ENCODE assay signal across 22 cellular contexts in the genomic region with DNA sequence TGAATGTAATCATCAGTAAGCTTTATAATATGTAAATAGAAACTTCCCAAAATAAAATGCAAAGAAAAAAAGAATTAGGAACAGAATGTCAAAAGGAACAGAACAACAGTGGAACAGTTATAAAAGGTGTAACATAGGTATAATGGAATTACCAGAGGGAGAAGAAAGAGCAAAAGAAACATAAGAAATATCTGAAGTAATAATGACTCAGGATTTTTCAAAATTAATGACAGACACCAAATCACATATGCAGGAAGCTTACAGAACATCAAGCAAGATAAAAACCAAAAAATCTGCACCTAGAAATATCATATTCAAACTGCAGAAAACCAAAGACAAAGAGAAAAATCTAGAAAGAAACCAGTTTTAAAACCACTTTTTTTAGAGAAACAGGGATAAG.
"Had no signal": no experiment of that assay in that cellular context is flagged by ENCODE, and none has a peak within 500 bp of the region (broad histone marks: within the 10 kb centered on the region; RNA-seq: fewer than 3 reads in every experiment).

No MANE protein-coding gene starts in this region.

- H3K36me3 ChIP-seq: neutrophil, pancreas, right atrium auricular region, suprapubic skin, vagina had no signal

- H3K27ac ChIP-seq: heart right ventricle, neutrophil, pancreas, psoas muscle, right atrium auricular region, stomach, suprapubic skin, transverse colon, vagina had no signal

- ATAC-seq: activated CD8-positive, alpha-beta T cell treated with anti-CD3 and anti-CD28 coated beads, Interleukin-2, amount 10 ng/mL, durations not matched to agents 7 days and 5 days; heart right ventricle; left cardiac atrium; pancreas; psoas muscle had no signal

- FAIRE-seq: pancreas had no signal

- H3K4me1 ChIP-seq: pancreas, psoas muscle, right atrium auricular region, stomach, suprapubic skin, transverse colon, vagina had no signal

- H3K4me3 Mint-ChIP-seq: activated CD8-positive, alpha-beta T cell treated with anti-CD3 and anti-CD28 coated beads, Interleukin-2, amount 10 ng/mL, durations not matched to agents 7 days and 5 days; brain; dendritic cell treated with granulocyte-macrophage colony-stimulating factor and Interleukin-4, amounts not matched to agents 40 ng/mL and 50 ng/mL, for 4 days; memory B cell; nephron had no signal

- H3K4me3 ChIP-seq: heart right ventricle, pancreas, psoas muscle, right atrium auricular region, stomach, suprapubic skin, transverse colon, vagina had no signal

- H3K4me1 Mint-ChIP-seq: brain, memory B cell, nephron had no signal

- H3K9me3 Mint-ChIP-seq: dendritic cell treated with granulocyte-macrophage colony-stimulating factor and Interleukin-4, amounts not matched to agents 40 ng/mL and 50 ng/mL, for 4 days; memory B cell had no signal

- H3K27me3 Mint-ChIP-seq: brain; dendritic cell treated with granulocyte-macrophage colony-stimulating factor and Interleukin-4, amounts not matched to agents 40 ng/mL and 50 ng/mL, for 4 days; memory B cell had no signal

- H3K27me3 ChIP-seq: heart right ventricle, neutrophil, pancreas, right atrium auricular region, stomach, suprapubic skin, transverse colon, vagina had no signal

- H3K9me3 ChIP-seq: neutrophil, pancreas, psoas muscle, right atrium auricular region, stomach, suprapubic skin, vagina had no signal

- H3K27ac Mint-ChIP-seq: activated CD8-positive, alpha-beta T cell treated with anti-CD3 and anti-CD28 coated beads, Interleukin-2, amount 10 ng/mL, durations not matched to agents 7 days and 5 days; brain; dendritic cell treated with granulocyte-macrophage colony-stimulating factor and Interleukin-4, amounts not matched to agents 40 ng/mL and 50 ng/mL, for 4 days; memory B cell; nephron had no signal

- DNase-seq: activated CD4-positive, alpha-beta T cell treated with anti-CD3 and anti-CD28 coated beads, Interleukin-2, amount 50 U/mL, for 1 hour; activated CD8-positive, alpha-beta memory T cell treated with anti-CD3 and anti-CD28 coated beads, Interleukin-2, amount 50 U/mL, for 4 hours; activated CD8-positive, alpha-beta T cell treated with anti-CD3 and anti-CD28 coated beads, Interleukin-2, amount 10 ng/mL, durations not matched to agents 7 days and 5 days; activated gamma-delta T cell treated with Interleukin-2 at 50 U/mL for 16 hours; effector CD4-positive, alpha-beta T cell; heart right ventricle; islet precursor cell; left cardiac atrium; pancreas; psoas muscle; stimulated activated CD4-positive, alpha-beta T cell treated with anti-CD3 and anti-CD28 coated beads, Interleukin-4, amount 100 ng/mL, for 24 hours; stomach; T1000; transverse colon had no signal
